Comparison of ENCODE assay signal across 34 cellular contexts in genomic region chr10:91472911-91473310, GRCh38.
DNase-seq lines count a peak whose midpoint lies in the region; ATAC-seq, FAIRE-seq and TF ChIP-seq lines count a peak whose summit lies in the region.
"Had no signal": no experiment of that assay in that cellular context is flagged by ENCODE, and none has a peak within 500 bp of the region (broad histone marks: within the 10 kb centered on the region; RNA-seq: fewer than 3 reads in every experiment).

No MANE protein-coding gene starts in this region.

- H3K4me1 ChIP-seq in SK-N-SH (ENCODE audit: control insufficient read depth in 1 of 2, insufficient read depth in 2 of 2, low read depth in 1 of 2, low read length in 1 of 2) (no peaks in the 10 kb centered on the region), HEK293 (ENCODE audit: control insufficient read depth, insufficient read depth, low read length) (no peaks in the 10 kb centered on the region), HepG2 (ENCODE audit: insufficient read depth, low read length) (peaks cover 8% of the 10 kb centered on the region; the same call in 1 of the 2 replicates), Caco-2 (no peaks in the 10 kb centered on the region)
- H3K4me1 ChIP-seq: A549; BE2C; BLaER1; BLaER1 treated with 17β-estradiol and CSF1 and Interleukin-3, amounts not matched to agents 10 nM and 100 nM had no signal

- H3K27me3 ChIP-seq in SK-N-SH (ENCODE audit: insufficient read depth) (no peaks in the 10 kb centered on the region), HepG2 (ENCODE audit: control insufficient read depth in 1 of 2, insufficient read depth in 2 of 2, low read length in 2 of 2) (no peaks in the 10 kb centered on the region), Caco-2 (replicated peaks; ENCODE audit: control insufficient read depth, insufficient read depth, low read length) (no peaks in the 10 kb centered on the region)
- H3K27me3 ChIP-seq: BE2C; BLaER1; BLaER1 treated with 17β-estradiol and CSF1 and Interleukin-3, amounts not matched to agents 10 nM and 100 nM had no signal

- peaks cover 9% of the 10 kb centered on the region for H3K9me3 Mint-ChIP-seq in central memory CD8-positive, alpha-beta T cell
- no peaks in the 10 kb centered on the region for H3K9me3 Mint-ChIP-seq in Caco-2 (ENCODE audit: unreplicated experiment)

- H3K4me2 ChIP-seq in SK-N-SH = no peak overlapping the region
- no peak overlapping the region for H3K4me2 ChIP-seq in HepG2 (ENCODE audit: low read depth, low read length)
- H3K4me2 ChIP-seq: A549; BLaER1; BLaER1 treated with 17β-estradiol and CSF1 and Interleukin-3, amounts not matched to agents 10 nM and 100 nM had no signal

- H3F3A ChIP-seq in SK-N-SH (replicated peaks; ENCODE audit: insufficient read depth) = no peaks in the 10 kb centered on the region

- ATAC-seq in SK-N-SH treated with all-trans-retinoic acid at 6 μM for 48 hours (no peak), HepG2 (no peak)
- no peak for ATAC-seq in central memory CD8-positive, alpha-beta T cell (replicated peaks; ENCODE audit: extremely low read depth, poor library complexity, severe bottlenecking)
- ATAC-seq: A549; CD8-positive, alpha-beta T cell had no signal

- no peak overlapping the region for H3K27ac ChIP-seq in SK-N-SH (ENCODE audit: low read depth in 2 of 2, low read length in 1 of 2)
- no peak overlapping the region for H3K27ac ChIP-seq in HEK293 (ENCODE audit: extremely low read depth, low read depth, low read length)
- no peak overlapping the region for H3K27ac ChIP-seq in HepG2 (ENCODE audit: extremely low read length, insufficient read depth, low read length)
- H3K27ac ChIP-seq: 22Rv1; A549; BLaER1; BLaER1 treated with 17β-estradiol and CSF1 and Interleukin-3, amounts not matched to agents 10 nM and 100 nM; C4-2B had no signal

- no peak overlapping the region for H3K4me3 ChIP-seq in SK-N-SH (ENCODE audit: low read depth in 2 of 2, low read length in 1 of 2)
- H3K4me3 ChIP-seq in HEK293 (ENCODE audit: low read depth, low read length) = no peak overlapping the region
- no peak overlapping the region for H3K4me3 ChIP-seq in HepG2 (replicated peaks in 1 of 3; ENCODE audit: insufficient read depth in 1 of 3, low read depth in 2 of 3, low read length in 3 of 3)
- no peak overlapping the region for H3K4me3 ChIP-seq in Caco-2 (ENCODE audit: low read depth, low read length)
- H3K4me3 ChIP-seq: A549; BLaER1; BLaER1 treated with 17β-estradiol and CSF1 and Interleukin-3, amounts not matched to agents 10 nM and 100 nM had no signal

- BruUV-seq in HepG2 (replicated peaks; lab: Mats Ljungman, UMichigan) = no TSS peak
- no TSS peak for BruUV-seq in Caco-2 (replicated peaks; lab: Mats Ljungman, UMichigan)

- no peak for FAIRE-seq in HepG2 (lab: Jason Lieb, UNC)
- FAIRE-seq: A204.1, A549, D721Med had no signal

- H3K79me2 ChIP-seq in SK-N-SH (ENCODE audit: insufficient read depth) (no peaks in the 10 kb centered on the region), HepG2 (ENCODE audit: insufficient read depth, low read length) (no peaks in the 10 kb centered on the region)

- H4K20me1 ChIP-seq in SK-N-SH (ENCODE audit: insufficient read depth) (no peaks in the 10 kb centered on the region), HepG2 (ENCODE audit: insufficient read depth, low read length) (no peaks in the 10 kb centered on the region)
- H4K20me1 ChIP-seq: BLaER1; BLaER1 treated with 17β-estradiol and CSF1 and Interleukin-3, amounts not matched to agents 10 nM and 100 nM had no signal

- H3K9me3 ChIP-seq in SK-N-SH (no peaks in the 10 kb centered on the region), HEK293 (ENCODE audit: control insufficient read depth, insufficient read depth, low read depth, low read length) (no peaks in the 10 kb centered on the region; the same call in 1 of the 2 replicates), HepG2 (ENCODE audit: low read length) (no peaks in the 10 kb centered on the region), Caco-2 (no peaks in the 10 kb centered on the region)
- H3K9me3 ChIP-seq: BE2C had no signal

- no peaks in the 10 kb centered on the region for H3K27me3 Mint-ChIP-seq in central memory CD8-positive, alpha-beta T cell
- peaks cover 8% of the 10 kb centered on the region for H3K27me3 Mint-ChIP-seq in Caco-2 (ENCODE audit: insufficient read depth, unreplicated experiment)
- H3K27me3 Mint-ChIP-seq: B cell; CD4-positive, alpha-beta memory T cell; CD4-positive, alpha-beta T cell; CD4-positive, CD25-positive, alpha-beta regulatory T cell had no signal

- intact Hi-C loops in HepG2 (cut with micrococcal nuclease; ENCODE audit: unreplicated experiment) = no loop called here
- intact Hi-C loops in Caco-2 (cut with micrococcal nuclease; ENCODE audit: unreplicated experiment) = no loop called here

- H3K36me3 ChIP-seq in SK-N-SH (replicated peaks in 1 of 2; ENCODE audit: control insufficient read depth in 1 of 2, insufficient read depth in 2 of 2, low read length in 1 of 2) (peaks cover 0 to 7% of the 10 kb centered on the region in 2 experiments), HEK293 (ENCODE audit: control insufficient read depth in 2 of 2, insufficient read depth in 1 of 2, low read length in 2 of 2) (no peaks in the 10 kb centered on the region), HepG2 (replicated peaks in 1 of 2; ENCODE audit: control insufficient read depth in 1 of 2, insufficient read depth in 2 of 2, low read length in 2 of 2) (no peaks in the 10 kb centered on the region), Caco-2 (ENCODE audit: control insufficient read depth, insufficient read depth, low read length) (no peaks in the 10 kb centered on the region)
- H3K36me3 ChIP-seq: BE2C had no signal

- in situ Hi-C loops in HepG2 (cut with HindIII; ENCODE audit: extremely low pct_ligation_motif_present, low pct_unique_long_range_greater_than_20kb) = no loop called here

- no peaks in the 10 kb centered on the region for H3K9me2 ChIP-seq in SK-N-SH

- POLR2A ChIA-PET in SK-N-SH (lab: Yijun Ruan, JAX) (no interaction called here), HEK293 (lab: Yijun Ruan, JAX) (no interaction called here), HepG2 (lab: Yijun Ruan, JAX) (no interaction called here), Caco-2 (lab: Charles Lee) (no interaction called here)

- no peak overlapping the region for H3K4me3 Mint-ChIP-seq in central memory CD8-positive, alpha-beta T cell
- no peak overlapping the region for H3K4me3 Mint-ChIP-seq in Caco-2 (ENCODE audit: unreplicated experiment)
- H3K4me3 Mint-ChIP-seq: B cell; CD14-positive monocyte; CD4-positive, alpha-beta memory T cell; CD4-positive, alpha-beta T cell; CD4-positive, CD25-positive, alpha-beta regulatory T cell; CD8-positive, alpha-beta memory T cell; CD8-positive, alpha-beta T cell had no signal

- TF ChIP-seq RAD21 in SK-N-SH (IDR thresholded peaks at IDR 0.05; ENCODE audit: low read length) (no peak), HepG2 (CRISPR knock-in tag; IDR thresholded peaks at IDR 0.05) (no peak)

- no peak overlapping the region for H2AFZ ChIP-seq in SK-N-SH (ENCODE audit: low read depth)
- no peak overlapping the region for H2AFZ ChIP-seq in HepG2 (ENCODE audit: low read length)

- no peak for TF ChIP-seq EP300 in SK-N-SH (IDR thresholded peaks at IDR 0.05; ENCODE audit: borderline replicate concordance in 1 of 2, low read depth in 1 of 2, low read length in 1 of 2)
- TF ChIP-seq EP300 in HepG2 (IDR thresholded peaks at IDR 0.05; ENCODE audit: low read depth in 2 of 2, low read length in 2 of 2) = no peak
- no peak for TF ChIP-seq EP300 in HepG2 (CRISPR knock-in tag; IDR thresholded peaks at IDR 0.05; ENCODE audit: borderline replicate concordance)

- DNase-seq in SK-N-SH (no peak), HepG2 (ENCODE audit: low spot score) (no peak), Caco-2 (no peak)
- DNase-seq in central memory CD8-positive, alpha-beta T cell (ENCODE audit: low spot score in 2 of 2) = no peak
- DNase-seq: 8988T; ACHN; AML-193; BE2C; C1 segment of cervical spinal cord; Calu3; CD4-positive, alpha-beta memory T cell; CD4-positive, alpha-beta T cell; CD4-positive, CD25-positive, alpha-beta regulatory T cell; CD8-positive, alpha-beta memory T cell; CD8-positive, alpha-beta T cell; COR-L47; DMS 273 treated with DMSO at 0.1 percent for 48 hours; DMS153; DMS53; DMS79; DMS79 treated with DMSO at 0.1 percent for 48 hours; DND-41; EL had no signal

- H3K36me3 Mint-ChIP-seq in central memory CD8-positive, alpha-beta T cell (ENCODE audit: insufficient read depth) = no peaks in the 10 kb centered on the region
- no peaks in the 10 kb centered on the region for H3K36me3 Mint-ChIP-seq in Caco-2 (ENCODE audit: insufficient read depth, unreplicated experiment)
- H3K36me3 Mint-ChIP-seq: CD14-positive monocyte; CD4-positive, alpha-beta memory T cell; CD4-positive, CD25-positive, alpha-beta regulatory T cell; CD8-positive, alpha-beta T cell had no signal

- 92% methylated on average over 2 of the region's 2 CpGs for WGBS in SK-N-SH (ENCODE audit: low lambda C conversion rate)
- WGBS in HepG2 (ENCODE audit: low lambda C conversion rate) = 74% methylated on average over 2 of the region's 2 CpGs

- H3K27ac Mint-ChIP-seq in central memory CD8-positive, alpha-beta T cell (ENCODE audit: low read depth) = peak overlapping the region; percentile 24
- H3K27ac Mint-ChIP-seq in Caco-2 (ENCODE audit: unreplicated experiment) = no peak overlapping the region
- H3K27ac Mint-ChIP-seq: B cell; CD14-positive monocyte; CD4-positive, alpha-beta memory T cell; CD4-positive, alpha-beta T cell; CD4-positive, CD25-positive, alpha-beta regulatory T cell; CD8-positive, alpha-beta memory T cell; CD8-positive, alpha-beta T cell had no signal

- no peak for TF ChIP-seq POLR2A in HepG2 (IDR thresholded peaks at IDR 0.05; ENCODE audit: insufficient read depth in 1 of 2, low read depth in 2 of 2, low read length in 2 of 2)

- H3K9ac ChIP-seq in SK-N-SH (no peak overlapping the region), HepG2 (ENCODE audit: insufficient read depth, low read depth, low read length) (no peak overlapping the region)
- H3K9ac ChIP-seq: BLaER1; BLaER1 treated with 17β-estradiol and CSF1 and Interleukin-3, amounts not matched to agents 10 nM and 100 nM had no signal

- no peak for TF ChIP-seq CTCF in SK-N-SH (IDR thresholded peaks at IDR 0.05)
- TF ChIP-seq CTCF in HEK293 (tag by site-specific recombination; IDR thresholded peaks at IDR 0.05) = no peak
- TF ChIP-seq CTCF in HepG2 (CRISPR knock-in tag; IDR thresholded peaks at IDR 0.05) = no peak
- no peak for TF ChIP-seq CTCF in Caco-2 (IDR thresholded peaks at IDR 0.05; ENCODE audit: insufficient read depth in 1 of 2, low read depth in 1 of 2, low read length in 1 of 2, severe bottlenecking in 1 of 2, unreplicated experiment in 1 of 2)

- CTCF ChIA-PET in SK-N-SH (lab: Yijun Ruan, JAX) = no interaction called here
- CTCF ChIA-PET in HEK293 (lab: Yijun Ruan, JAX) = no interaction called here
- CTCF ChIA-PET in HepG2 (lab: Yijun Ruan, JAX; ENCODE audit: low intra/inter-chr PET ratio, low total read pairs) = no interaction called here
- CTCF ChIA-PET in Caco-2 (lab: Charles Lee) = no interaction called here

- H3K4me1 Mint-ChIP-seq in central memory CD8-positive, alpha-beta T cell = no peaks in the 10 kb centered on the region
- no peaks in the 10 kb centered on the region for H3K4me1 Mint-ChIP-seq in Caco-2 (ENCODE audit: low read depth, unreplicated experiment)
- H3K4me1 Mint-ChIP-seq: B cell; CD14-positive monocyte; CD4-positive, alpha-beta memory T cell; CD4-positive, CD25-positive, alpha-beta regulatory T cell; CD8-positive, alpha-beta memory T cell had no signal

TF ChIP-seq in HEK293, 187 proteins besides CTCF, POLR2A, EP300 and RAD21 (continues in another document):
- TF ChIP-seq ZNF521 (tag by site-specific recombination; IDR thresholded peaks at IDR 0.05) = no peak
